In the genomic region with DNA sequence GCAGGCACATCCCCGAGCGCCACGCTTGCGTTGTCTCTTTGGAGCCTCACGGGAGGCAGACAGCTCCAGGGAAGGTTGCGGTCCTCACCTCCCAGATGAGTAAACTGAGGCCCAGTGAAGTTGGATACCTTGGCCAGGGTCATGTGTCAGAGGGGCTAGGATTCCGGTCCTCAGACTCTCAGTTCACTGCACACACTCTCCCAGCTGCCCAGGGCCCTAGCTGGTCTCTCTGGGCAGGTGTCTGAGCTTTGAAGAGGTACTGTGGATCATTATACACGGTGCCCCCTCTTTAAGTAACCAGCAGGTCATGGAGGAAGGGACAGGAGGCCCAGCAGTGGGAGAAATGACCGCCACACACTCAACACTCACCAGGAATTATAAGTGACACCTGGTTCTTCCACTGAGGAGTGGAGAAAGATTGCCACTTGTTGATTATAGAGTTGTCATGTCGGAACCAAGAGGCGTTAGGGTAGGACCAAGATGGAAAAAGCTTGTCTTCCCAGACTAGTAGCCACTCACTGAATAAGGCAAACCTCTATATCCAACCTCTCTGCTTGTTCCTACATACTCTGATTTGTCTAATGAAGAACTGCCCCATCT, we compare ENCODE assay signal across 8 cellular contexts. TPM values are rescaled to one million over a fixed set of nuclear protein-coding genes. Genes with fewer than 3 reads are reported as not detected.
DNase-seq lines count a peak whose midpoint lies in the region; ATAC-seq, FAIRE-seq and TF ChIP-seq lines count a peak whose summit lies in the region.

No MANE protein-coding gene starts in this region.

- FAIRE-seq in bronchial epithelial cell (lab: Jason Lieb, UNC) = no peak

- H3K4me1 ChIP-seq in CD8-positive, alpha-beta memory T cell (ENCODE audit: insufficient read depth, low read length) = peaks cover 11% of the 10 kb centered on the region
- H3K4me1 ChIP-seq in HUES48 (ENCODE audit: control insufficient read depth, insufficient read depth, low read length) (no peaks in the 10 kb centered on the region), mucosa of stomach (ENCODE audit: control insufficient read depth, insufficient read depth, low read length) (peaks cover 15% of the 10 kb centered on the region)

- no peak for ATAC-seq in HG02759 (IDR thresholded peaks at IDR 0.05; ENCODE audit: unreplicated experiment)

- peak overlapping the region; percentile 92 to 99 (median 94) for H3K4me3 Mint-ChIP-seq in CD8-positive, alpha-beta memory T cell

- H3K27ac Mint-ChIP-seq in CD8-positive, alpha-beta memory T cell = peak overlapping the region; percentile 69 to 95 (median 92)

- no peak for DNase-seq in CD8-positive, alpha-beta memory T cell
- no peak for DNase-seq in bronchial epithelial cell (ENCODE audit: low read depth)
- DNase-seq in NCI-H2227 treated with DMSO at 0.1 percent for 48 hours (lab: John Stamatoyannopoulos, UW) = no peak
- DNase-seq in HK-2 (ENCODE audit: unreplicated experiment) = no peak
- DNase-seq in putamen (ENCODE audit: low spot score) = no peak

- CTCF ChIA-PET in CD8-positive, alpha-beta memory T cell (lab: Charles Lee) = interaction anchor here (1.4 to 2.3 kb wide), 2 partner anchors 17 to 48 kb away, joined by 8 to 9 read pairs; no protein-coding TSS in a partner anchor

- peaks cover 29 to 61% (median 54%) of the 10 kb centered on the region in 3 donors for H3K4me1 Mint-ChIP-seq in CD8-positive, alpha-beta memory T cell

- H3K9me3 Mint-ChIP-seq in CD8-positive, alpha-beta memory T cell = no peaks in the 10 kb centered on the region

- POLR2A ChIA-PET in CD8-positive, alpha-beta memory T cell (lab: Charles Lee) = interaction anchor here (0.6 to 2.1 kb wide), 3 partner anchors 17 to 312 kb away, joined by 3 to 15 read pairs (median 5); partner anchors contain the start of genes AGBL5 and OST4

- H3K36me3 ChIP-seq in CD8-positive, alpha-beta memory T cell (ENCODE audit: insufficient read depth, low read length) = peaks cover 32% of the 10 kb centered on the region
- H3K36me3 ChIP-seq in HUES48 (ENCODE audit: control insufficient read depth, insufficient read depth, low read length) (peaks cover 40% of the 10 kb centered on the region), bronchial epithelial cell (ENCODE audit: control insufficient read depth, insufficient read depth, low read length) (peaks cover 32% of the 10 kb centered on the region), mucosa of stomach (ENCODE audit: control insufficient read depth, insufficient read depth, low read length) (peaks cover 26% of the 10 kb centered on the region)

- H3K9me3 ChIP-seq in CD8-positive, alpha-beta memory T cell (ENCODE audit: low read length) = no peaks in the 10 kb centered on the region
- H3K9me3 ChIP-seq in HUES48 (ENCODE audit: control insufficient read depth, insufficient read depth, low read length) (no peaks in the 10 kb centered on the region), mucosa of stomach (ENCODE audit: control insufficient read depth, low read length) (no peaks in the 10 kb centered on the region)

- H3K4me3 ChIP-seq in CD8-positive, alpha-beta memory T cell (ENCODE audit: low read length) = peak overlapping the region; percentile 96
- peak overlapping the region; percentile 99 for H3K4me3 ChIP-seq in HUES48 (ENCODE audit: low read depth, low read length)
- peak overlapping the region; percentile 75 for H3K4me3 ChIP-seq in bronchial epithelial cell (ENCODE audit: low read depth, low read length)
- peak overlapping the region; percentile 91 for H3K4me3 ChIP-seq in mucosa of stomach (ENCODE audit: low read length)

- peak overlapping the region; percentile 88 for H3K27ac ChIP-seq in CD8-positive, alpha-beta memory T cell (ENCODE audit: low read depth, low read length)
- peak overlapping the region; percentile 15 for H3K27ac ChIP-seq in HUES48 (ENCODE audit: low read depth, low read length)

- H3K27me3 Mint-ChIP-seq in CD8-positive, alpha-beta memory T cell = no peaks in the 10 kb centered on the region

- peaks cover 0 to 52% (median 3%) of the 10 kb centered on the region in 3 donors for H3K36me3 Mint-ChIP-seq in CD8-positive, alpha-beta memory T cell

- TF ChIP-seq CTCF in bronchial epithelial cell (IDR thresholded peaks at IDR 0.05; ENCODE audit: insufficient read depth, low read length, severe bottlenecking) = no peak

- no peaks in the 10 kb centered on the region for H3K27me3 ChIP-seq in CD8-positive, alpha-beta memory T cell (ENCODE audit: insufficient read depth, low read length, poor library complexity, severe bottlenecking)
- H3K27me3 ChIP-seq in HUES48 (ENCODE audit: control insufficient read depth, insufficient read depth, low read length) (no peaks in the 10 kb centered on the region), bronchial epithelial cell (ENCODE audit: control insufficient read depth, insufficient read depth, low read length) (no peaks in the 10 kb centered on the region), mucosa of stomach (ENCODE audit: control insufficient read depth, insufficient read depth, low read length) (no peaks in the 10 kb centered on the region)

- H3K9ac ChIP-seq in HUES48 (ENCODE audit: low read depth, low read length) = peak overlapping the region; percentile 80
- peak overlapping the region; percentile 87 for H3K9ac ChIP-seq in mucosa of stomach (ENCODE audit: low read length)

RNA-seq across cellular contexts. Expression of gene TMEM214, which starts 0.6 kb away (rescaled TPM):
- total RNA-seq in CD8-positive, alpha-beta memory T cell = 10 to 100 TPM; 67.6 to 71.7 TPM
- 36.3 TPM for polyA plus RNA-seq in CD8-positive, alpha-beta memory T cell
- 15.8 and 17.3 TPM in 2 replicates for total RNA-seq in bronchial epithelial cell

RNA-seq across cellular contexts. Expression of gene AGBL5, which starts 18.1 kb away (rescaled TPM):
- 10 to 100 TPM; 16.0 to 17.3 TPM for total RNA-seq in CD8-positive, alpha-beta memory T cell
- 11.5 TPM for polyA plus RNA-seq in CD8-positive, alpha-beta memory T cell
- 9.2 and 16.5 TPM in 2 replicates for total RNA-seq in bronchial epithelial cell

RNA-seq across cellular contexts. Expression of gene OST4, which starts 38.1 kb away (rescaled TPM):
- total RNA-seq in CD8-positive, alpha-beta memory T cell = 100 to 1,000 TPM; 346 to 353 TPM
- polyA plus RNA-seq in CD8-positive, alpha-beta memory T cell = 907 TPM
- 226 and 277 TPM in 2 replicates for total RNA-seq in bronchial epithelial cell

RNA-seq across cellular contexts. Expression of gene EMILIN1, which starts 45.1 kb away (rescaled TPM):
- total RNA-seq in CD8-positive, alpha-beta memory T cell = under 1 TPM; 0.79 to 0.89 TPM
- 0.85 TPM for polyA plus RNA-seq in CD8-positive, alpha-beta memory T cell
- total RNA-seq in bronchial epithelial cell = under 0.01 and 1.6 TPM in 2 replicates

RNA-seq across cellular contexts. Expression of gene KHK, which starts 53.2 kb away (rescaled TPM):
- total RNA-seq in CD8-positive, alpha-beta memory T cell = 10 to 100 TPM; 14.5 to 17.8 TPM
- 6.5 TPM for polyA plus RNA-seq in CD8-positive, alpha-beta memory T cell
- 0.53 and 0.77 TPM in 2 replicates for total RNA-seq in bronchial epithelial cell
